16 cellular contexts compared by ENCODE assay signal in genomic region chr4:151940290-151940689, GRCh38.
"Had no signal": no experiment of that assay in that cellular context is flagged by ENCODE, and none has a peak within 500 bp of the region (broad histone marks: within the 10 kb centered on the region; RNA-seq: fewer than 3 reads in every experiment).

No MANE protein-coding gene starts in this region.

- DNase-seq: activated CD4-positive, alpha-beta memory T cell treated with anti-CD3 and anti-CD28 coated beads for 36 hours; activated T-cell treated with anti-CD3 and anti-CD28 coated beads, Interleukin-2, amount 50 U/mL, for 48 hours; amniotic stem cell; body of pancreas; cortex of kidney; effector CD4-positive, alpha-beta T cell; kidney glomerular epithelial cell; left ventricle myocardium superior; posterior cingulate gyrus; retina had no signal

- H3K36me3 ChIP-seq: thoracic aorta had no signal

- H3K27ac ChIP-seq: body of pancreas, foreskin keratinocyte, thoracic aorta had no signal

- H3K27me3 Mint-ChIP-seq: activated CD4-positive, alpha-beta memory T cell treated with anti-CD3 and anti-CD28 coated beads for 36 hours had no signal

- H3K27ac Mint-ChIP-seq: activated CD4-positive, alpha-beta memory T cell treated with anti-CD3 and anti-CD28 coated beads for 36 hours; memory B cell; natural killer cell treated with Interleukin-12 subunit alpha and Interleukin-12 subunit beta and Interleukin-15 and Interleukin-18, amount 100 ng/mL, for 72 hours; WTC11 had no signal

- H3K27me3 ChIP-seq: body of pancreas, foreskin keratinocyte had no signal

- H3K9me3 ChIP-seq: body of pancreas, thoracic aorta had no signal

- H3K36me3 Mint-ChIP-seq: memory B cell; stimulated activated effector memory CD8-positive, alpha-beta T cell treated with anti-CD3 and anti-CD28 coated beads, Interleukin-12 subunit alpha, Interleukin-12 subunit beta, amount 100 ng/mL, for 72 hours had no signal

- ATAC-seq: body of pancreas; natural killer cell treated with Interleukin-12 subunit alpha and Interleukin-12 subunit beta and Interleukin-15 and Interleukin-18, amount 100 ng/mL, for 72 hours; stimulated activated effector memory CD8-positive, alpha-beta T cell treated with anti-CD3 and anti-CD28 coated beads, Interleukin-12 subunit alpha, Interleukin-12 subunit beta, amount 100 ng/mL, for 72 hours; WTC11 had no signal

- H3K9me3 Mint-ChIP-seq: natural killer cell treated with Interleukin-12 subunit alpha and Interleukin-12 subunit beta and Interleukin-15 and Interleukin-18, amount 100 ng/mL, for 72 hours had no signal

- H3K4me3 ChIP-seq: body of pancreas, thoracic aorta had no signal

- H3K4me3 Mint-ChIP-seq: activated CD4-positive, alpha-beta memory T cell treated with anti-CD3 and anti-CD28 coated beads for 36 hours; memory B cell; natural killer cell treated with Interleukin-12 subunit alpha and Interleukin-12 subunit beta and Interleukin-15 and Interleukin-18, amount 100 ng/mL, for 72 hours; stimulated activated effector memory CD8-positive, alpha-beta T cell treated with anti-CD3 and anti-CD28 coated beads, Interleukin-12 subunit alpha, Interleukin-12 subunit beta, amount 100 ng/mL, for 72 hours; WTC11 had no signal

- H3K4me1 Mint-ChIP-seq: memory B cell; stimulated activated effector memory CD8-positive, alpha-beta T cell treated with anti-CD3 and anti-CD28 coated beads, Interleukin-12 subunit alpha, Interleukin-12 subunit beta, amount 100 ng/mL, for 72 hours; WTC11 had no signal

- H3K4me1 ChIP-seq: body of pancreas had no signal
